Comparison of ENCODE assay signal across 20 cellular contexts in the genomic region with DNA sequence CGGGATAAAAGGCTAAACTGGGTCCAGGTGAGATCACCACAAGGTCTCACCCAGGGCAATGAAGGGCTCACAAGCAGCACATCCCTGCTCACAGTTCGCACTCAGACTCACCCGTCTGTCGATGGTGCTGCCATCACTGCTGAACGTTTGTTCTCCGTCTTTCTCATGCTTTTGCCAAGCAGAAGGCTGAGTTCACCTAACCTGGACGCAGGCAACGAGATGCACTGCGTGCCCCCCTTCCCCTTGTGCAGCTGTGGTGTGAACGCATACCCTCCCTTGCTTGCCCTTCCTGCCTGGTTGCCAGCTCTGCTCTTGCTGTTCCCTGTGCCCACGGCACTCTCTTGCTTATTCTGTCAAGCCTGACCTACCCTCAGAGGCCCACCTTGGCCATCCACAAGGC. TPM values are rescaled to one million over a fixed set of nuclear protein-coding genes. Genes with fewer than 3 reads are reported as not detected.
DNase-seq lines count a peak whose midpoint lies in the region; ATAC-seq and TF ChIP-seq lines count a peak whose summit lies in the region.
"Had no signal": no experiment of that assay in that cellular context is flagged by ENCODE, and none has a peak within 500 bp of the region (broad histone marks: within the 10 kb centered on the region; RNA-seq: fewer than 3 reads in every experiment).

No MANE protein-coding gene starts in this region.

- H2BK12ac ChIP-seq in H9 (ENCODE audit: insufficient read length, low read depth, low read length): no peak overlapping the region

- H3K56ac ChIP-seq in H9 (ENCODE audit: insufficient read length, low read depth, low read length): no peak overlapping the region

- no peaks in the 10 kb centered on the region for H4K20me1 ChIP-seq in H9 (ENCODE audit: control insufficient read depth, insufficient read depth, insufficient read length)

- no peaks in the 10 kb centered on the region for H3K79me2 ChIP-seq in H9 (ENCODE audit: insufficient read depth, low read length)

- H3K79me1 ChIP-seq in H9 (ENCODE audit: insufficient read depth, low read depth, low read length, poor library complexity, severe bottlenecking): no peaks in the 10 kb centered on the region

- intact Hi-C loops in right lobe of liver (cut with DNase I): no loop called here
- intact Hi-C loops in CD14-positive monocyte (cut with micrococcal nuclease): no loop called here
- intact Hi-C loops in body of pancreas (cut with DNase I): no loop called here

- H3K4me1 Mint-ChIP-seq in H9 (peaks cover 0 to 6% of the 10 kb centered on the region in 2 experiments; a peak in 2 of 4 replicates), CD14-positive monocyte (no peaks in the 10 kb centered on the region)
- H3K4me1 Mint-ChIP-seq: activated CD4-positive, alpha-beta memory T cell treated with anti-CD3 and anti-CD28 coated beads, Interleukin-2, amount 10 ng/mL, durations not matched to agents 7 days and 5 days; memory B cell; stimulated activated naive CD8-positive, alpha-beta T cell treated with anti-CD3 and anti-CD28 coated beads, Interleukin-15, amount 100 ng/mL, for 72 hours had no signal

- H3K27ac ChIP-seq in H9 (ENCODE audit: insufficient read length, low read depth, low read length): no peak overlapping the region
- H3K27ac ChIP-seq in brain microvascular endothelial cell: peak overlapping the region; percentile 99
- H3K27ac ChIP-seq in right lobe of liver: peak overlapping the region; percentile 86 to 93 (median 93)
- peak overlapping the region; percentile 92 for H3K27ac ChIP-seq in subcutaneous abdominal adipose tissue (ENCODE audit: low read depth, low read length)
- no peak overlapping the region for H3K27ac ChIP-seq in body of pancreas
- H3K27ac ChIP-seq: PC-9 had no signal

- H3K23ac ChIP-seq in H9 (ENCODE audit: insufficient read length, low read depth, low read length): no peak overlapping the region

- no peak overlapping the region for H2BK5ac ChIP-seq in H9 (ENCODE audit: insufficient read length, low read length)

- H2BK20ac ChIP-seq in H9 (ENCODE audit: low read depth, low read length, poor library complexity, severe bottlenecking): no peak overlapping the region

- H3K9me3 Mint-ChIP-seq in H9: no peaks in the 10 kb centered on the region
- H3K9me3 Mint-ChIP-seq in CD14-positive monocyte: peaks cover 0 to 1% (median 0%) of the 10 kb centered on the region in 7 donors
- H3K9me3 Mint-ChIP-seq: activated CD4-positive, alpha-beta memory T cell treated with anti-CD3 and anti-CD28 coated beads, Interleukin-2, amount 10 ng/mL, durations not matched to agents 7 days and 5 days; memory B cell; stimulated activated naive CD8-positive, alpha-beta T cell treated with anti-CD3 and anti-CD28 coated beads, Interleukin-15, amount 100 ng/mL, for 72 hours had no signal

- H3K4me1 ChIP-seq in H9 (ENCODE audit: insufficient read depth, low read length) (no peaks in the 10 kb centered on the region), right lobe of liver (peaks cover 0 to 44% (median 11%) of the 10 kb centered on the region in 4 donors), subcutaneous abdominal adipose tissue (ENCODE audit: control insufficient read depth in 5 of 5, insufficient read depth in 5 of 5, low read length in 5 of 5) (peaks cover 3 to 24% (median 21%) of the 10 kb centered on the region in 5 donors), body of pancreas (no peaks in the 10 kb centered on the region)

- ATAC-seq in right lobe of liver: peak in 3 of 4 donors; percentile 1 to 16 (median 7)
- no peak for ATAC-seq in body of pancreas
- ATAC-seq: stimulated activated naive CD8-positive, alpha-beta T cell treated with anti-CD3 and anti-CD28 coated beads, Interleukin-15, amount 100 ng/mL, for 72 hours had no signal

- H2AK5ac ChIP-seq in H9 (ENCODE audit: insufficient read length, low read length): no peak overlapping the region

- H2AFZ ChIP-seq in H9 (ENCODE audit: low read length): no peak overlapping the region
- H2AFZ ChIP-seq: PC-9 had no signal

- H3K27ac Mint-ChIP-seq in H9 (peak overlapping the region in 2 of 3 experiments; percentile 17 to 35; a peak in 3 of 7 replicates), CD14-positive monocyte (peak overlapping the region in 2 of 7 donors; percentile 1 to 31)
- H3K27ac Mint-ChIP-seq: activated CD4-positive, alpha-beta memory T cell treated with anti-CD3 and anti-CD28 coated beads, Interleukin-2, amount 10 ng/mL, durations not matched to agents 7 days and 5 days; activated naive CD8-positive, alpha-beta T cell; memory B cell had no signal

- H3T11ph ChIP-seq in H9 (ENCODE audit: low read length): no peak overlapping the region

- H4K91ac ChIP-seq in H9 (ENCODE audit: insufficient read length, low read depth, low read length): no peak overlapping the region

- H2BK15ac ChIP-seq in H9 (ENCODE audit: low read depth, low read length): no peak overlapping the region

- TF ChIP-seq CTCF in H9 (conservative IDR thresholded peaks at IDR 0.05) (no peak), brain microvascular endothelial cell (IDR thresholded peaks at IDR 0.05; ENCODE audit: low read depth, low read length, missing control alignments) (no peak), right lobe of liver (IDR thresholded peaks at IDR 0.05) (no peak), CD14-positive monocyte (IDR thresholded peaks at IDR 0.05) (no peak), body of pancreas (IDR thresholded peaks at IDR 0.05) (no peak)

- H3K27me3 ChIP-seq in H9 (ENCODE audit: insufficient read depth, low read length) (no peaks in the 10 kb centered on the region), brain microvascular endothelial cell (replicated peaks) (no peaks in the 10 kb centered on the region), right lobe of liver (no peaks in the 10 kb centered on the region), subcutaneous abdominal adipose tissue (ENCODE audit: control insufficient read depth in 5 of 5, insufficient read depth in 4 of 5, low read length in 5 of 5) (no peaks in the 10 kb centered on the region), body of pancreas (no peaks in the 10 kb centered on the region)
- H3K27me3 ChIP-seq: sigmoid colon had no signal

- in situ Hi-C loops in brain microvascular endothelial cell (cut with HindIII; ENCODE audit: low pct_ligation_motif_present, low sequenced_read_pairs): no loop called here

- TF ChIP-seq POLR2A in right lobe of liver (IDR thresholded peaks at IDR 0.05) (no peak), body of pancreas (IDR thresholded peaks at IDR 0.05) (no peak)

- no peaks in the 10 kb centered on the region for H3K23me2 ChIP-seq in H9 (ENCODE audit: insufficient read length, low read depth, low read length, poor library complexity, severe bottlenecking)

- H3K27me3 Mint-ChIP-seq in H9 (ENCODE audit: low read depth) (no peaks in the 10 kb centered on the region), CD14-positive monocyte (ENCODE audit: low read depth in 3 of 3) (peaks cover 0 to 3% (median 0%) of the 10 kb centered on the region in 3 donors)
- H3K27me3 Mint-ChIP-seq: activated CD4-positive, alpha-beta memory T cell treated with anti-CD3 and anti-CD28 coated beads, Interleukin-2, amount 10 ng/mL, durations not matched to agents 7 days and 5 days; activated naive CD8-positive, alpha-beta T cell; memory B cell; stimulated activated naive CD8-positive, alpha-beta T cell treated with anti-CD3 and anti-CD28 coated beads, Interleukin-15, amount 100 ng/mL, for 72 hours had no signal

- no peak overlapping the region for H4K8ac ChIP-seq in H9 (replicated peaks; ENCODE audit: insufficient read length, low read depth, low read length)

- no CpG with 5 or more reads among the region's 11 CpGs for WGBS in H9 (ENCODE audit: extremely low coverage, insufficient read length, low lambda C conversion rate)
- 18% methylated on average over 7 of the region's 11 CpGs for WGBS in right lobe of liver (ENCODE audit: insufficient coverage, low coverage, low lambda C conversion rate, missing lambda C conversion rate)
- 82 to 88% methylated on average over 11 of the region's 11 CpGs for WGBS in body of pancreas, 2 donors

- no peak overlapping the region for H3K4ac ChIP-seq in H9 (ENCODE audit: low read depth, low read length)

- no peak overlapping the region for H2BK120ac ChIP-seq in H9 (ENCODE audit: low read depth, low read length, poor library complexity, severe bottlenecking)

- H3K9ac ChIP-seq in H9 (ENCODE audit: extremely low read depth, insufficient read length, low read length) (no peak overlapping the region), subcutaneous abdominal adipose tissue (ENCODE audit: low read length in 5 of 5) (no peak overlapping the region)

- H3K18ac ChIP-seq in H9 (ENCODE audit: insufficient read length, low read depth, low read length): no peak overlapping the region

- H3K36me3 Mint-ChIP-seq in H9 (ENCODE audit: insufficient read depth in 1 of 3, low read depth in 3 of 3) (peaks cover 4 to 10% (median 5%) of the 10 kb centered on the region in 3 experiments; a peak in 4 of 7 replicates), CD14-positive monocyte (peaks cover 31% of the 10 kb centered on the region in 2 donors)

- DNase-seq in H9: no peak
- no peak for DNase-seq in brain microvascular endothelial cell
- no peak for DNase-seq in right lobe of liver
- DNase-seq in midbrain (lab: John Stamatoyannopoulos, UW): no peak
- no peak for DNase-seq in CD14-positive monocyte (ENCODE audit: low spot score)
- DNase-seq in body of pancreas: no peak
- DNase-seq: activated CD4-positive, alpha-beta memory T cell treated with anti-CD3 and anti-CD28 coated beads, Interleukin-2, amount 10 ng/mL, durations not matched to agents 7 days and 5 days; MV-4-11; NCI-H146; NCI-H510A treated with DMSO at 0.1 percent for 48 hours; NK-92 treated with Interleukin-12 subunit alpha and Interleukin-12 subunit beta, amount 100 ng/mL, for 24 hours; occipital lobe; PC-9; SHP77 treated with DMSO at 0.1 percent for 48 hours; sigmoid colon; stimulated activated naive CD8-positive, alpha-beta T cell treated with anti-CD3 and anti-CD28 coated beads, Interleukin-15, amount 100 ng/mL, for 72 hours; SW 1271 had no signal

- H3K4me2 ChIP-seq in H9 (ENCODE audit: insufficient read depth, insufficient read length, low read length): no peak overlapping the region
- H3K4me2 ChIP-seq: PC-9 had no signal

- no peak overlapping the region for H3K4me3 ChIP-seq in brain microvascular endothelial cell (ENCODE audit: low read depth, low read length)
- peak overlapping the region; percentile 24 to 62 (median 55) for H3K4me3 ChIP-seq in right lobe of liver
- no peak overlapping the region for H3K4me3 ChIP-seq in subcutaneous abdominal adipose tissue (ENCODE audit: low read depth in 1 of 5, low read length in 5 of 5)
- no peak overlapping the region for H3K4me3 ChIP-seq in body of pancreas
- H3K4me3 ChIP-seq: PC-9, sigmoid colon had no signal

- H4K5ac ChIP-seq in H9 (ENCODE audit: insufficient read length, low read depth, low read length): no peak overlapping the region

- H3K9me3 ChIP-seq in H9 (ENCODE audit: control insufficient read depth, low read depth, low read length) (no peaks in the 10 kb centered on the region), right lobe of liver (no peaks in the 10 kb centered on the region), subcutaneous abdominal adipose tissue (ENCODE audit: control insufficient read depth in 5 of 5, low read length in 5 of 5) (no peaks in the 10 kb centered on the region), body of pancreas (no peaks in the 10 kb centered on the region)
- H3K9me3 ChIP-seq: sigmoid colon had no signal

- no peak overlapping the region; the same call in 1 of the 2 replicates for H3K14ac ChIP-seq in H9 (ENCODE audit: insufficient read depth, low read length)

- H3K4me3 Mint-ChIP-seq in H9 (no peak overlapping the region), CD14-positive monocyte (no peak overlapping the region)
- H3K4me3 Mint-ChIP-seq: activated CD4-positive, alpha-beta memory T cell treated with anti-CD3 and anti-CD28 coated beads, Interleukin-2, amount 10 ng/mL, durations not matched to agents 7 days and 5 days; activated naive CD8-positive, alpha-beta T cell; memory B cell; stimulated activated naive CD8-positive, alpha-beta T cell treated with anti-CD3 and anti-CD28 coated beads, Interleukin-15, amount 100 ng/mL, for 72 hours had no signal

- peaks cover 12% of the 10 kb centered on the region for H3K36me3 ChIP-seq in brain microvascular endothelial cell (replicated peaks)
- peaks cover 0 to 4% (median 0%) of the 10 kb centered on the region in 4 donors for H3K36me3 ChIP-seq in right lobe of liver
- H3K36me3 ChIP-seq in subcutaneous abdominal adipose tissue (ENCODE audit: control insufficient read depth in 5 of 5, insufficient read depth in 5 of 5, low read length in 5 of 5): peaks cover 0 to 33% (median 25%) of the 10 kb centered on the region in 5 donors
- no peaks in the 10 kb centered on the region for H3K36me3 ChIP-seq in body of pancreas (replicated peaks in 1 of 2; ENCODE audit: insufficient read depth in 1 of 2, low read depth in 2 of 2)

RNA-seq across cellular contexts. Expression of gene KCTD21, which starts 18.0 kb away (rescaled TPM):
- 4.0 and 4.3 TPM in 2 replicates for total RNA-seq in H9 (2021)
- total RNA-seq in right lobe of liver: 10 to 100 TPM in 5 of 6 experiments, 1 to 10 TPM in 1; 9.6 to 15.6 (median 11.9) TPM
- polyA plus RNA-seq in CD14-positive monocyte: 1 to 10 TPM; 3.2 to 5.2 TPM
- 1 to 10 TPM; 4.6 to 5.4 TPM for total RNA-seq in body of pancreas

RNA-seq across cellular contexts. Expression of gene USP35, which starts 18.3 kb away (rescaled TPM):
- total RNA-seq in H9 (2021): 6.8 and 7.7 TPM in 2 replicates
- total RNA-seq in right lobe of liver: 10 to 100 TPM in 1 of 6 experiments, 1 to 10 TPM in 5; 5.3 to 10.1 (median 7.9) TPM
- polyA plus RNA-seq in CD14-positive monocyte: under 1 TPM; 0.42 to 0.63 TPM
- 10 to 100 TPM in 1 of 2 donors, 1 to 10 TPM in 1; 8.6 to 11.2 TPM for total RNA-seq in body of pancreas

RNA-seq across cellular contexts. Expression of gene ALG8, which starts 31.0 kb away (rescaled TPM):
- total RNA-seq in H9 (2021) (77.5 and 78.8 TPM in 2 replicates), right lobe of liver (10 to 100 TPM; 22.0 to 38.0 (median 30.3) TPM), body of pancreas (10 to 100 TPM; 25.4 to 30.3 TPM)
- polyA plus RNA-seq in CD14-positive monocyte: 10 to 100 TPM; 40.6 to 41.7 TPM

Comparison
In these comparisons a context has a peak if more than half of its experiments do, and no peak if none do; other contexts are left out.
1. H3K27ac ChIP-seq: peak in brain microvascular endothelial cell (single experiment), right lobe of liver (3 of 3) and subcutaneous abdominal adipose tissue (single experiment); none in H9 (single experiment) and body of pancreas (0 of 4).
2. H3K4me3 ChIP-seq: peak in right lobe of liver (3 of 3); none in brain microvascular endothelial cell (single experiment), subcutaneous abdominal adipose tissue (0 of 5) and body of pancreas (0 of 2).